In the genomic region with DNA sequence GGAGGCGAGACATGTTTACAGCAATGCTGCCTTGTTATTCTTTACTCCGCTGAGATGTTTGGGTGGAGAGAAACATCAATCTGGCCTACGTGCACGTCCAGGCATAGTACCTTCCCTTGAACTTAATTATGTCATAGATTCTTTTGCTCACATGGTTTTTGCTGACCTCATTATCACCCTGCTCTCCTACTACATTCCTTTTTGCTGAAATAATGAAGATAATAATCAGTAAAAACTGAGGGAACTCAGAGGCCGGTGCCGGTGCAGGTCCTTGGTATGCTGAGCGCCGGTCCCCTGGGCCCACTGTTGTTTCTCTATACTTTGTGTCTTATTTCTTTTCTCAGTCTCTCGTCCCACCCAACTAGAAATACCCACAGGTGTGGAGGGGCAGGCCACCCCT, we compare ENCODE assay signal across 3 cellular contexts. TPM values are rescaled to one million over a fixed set of nuclear protein-coding genes. Genes with fewer than 3 reads are reported as not detected.
"Had no signal": no experiment of that assay in that cellular context is flagged by ENCODE, and none has a peak within 500 bp of the region (broad histone marks: within the 10 kb centered on the region; RNA-seq: fewer than 3 reads in every experiment).

No MANE protein-coding gene starts in this region.

RNA-seq across cellular contexts. Expression of a gene that starts 22.2 kb away (rescaled TPM):
- total RNA-seq: activated CD4-positive, alpha-beta memory T cell treated with anti-CD3 and anti-CD28 coated beads for 36 hours; gastroesophageal sphincter; left ventricle myocardium superior had no signal
